In genomic region chr5:159332800-159333563, GRCh38 we compare ENCODE assay signal across 20 cellular contexts. TPM values are rescaled to one million over a fixed set of nuclear protein-coding genes. Genes with fewer than 3 reads are reported as not detected.
A peak's percentile ranks its signal among the peaks of the same experiment; 100 is the strongest.
DNase-seq lines count a peak whose midpoint lies in the region; ATAC-seq and TF ChIP-seq lines count a peak whose summit lies in the region.
"Had no signal": no experiment of that assay in that cellular context is flagged by ENCODE, and none has a peak within 500 bp of the region (broad histone marks: within the 10 kb centered on the region; RNA-seq: fewer than 3 reads in every experiment).

No MANE protein-coding gene starts in this region.

- H3K36me3 Mint-ChIP-seq in activated naive CD4-positive, alpha-beta T cell treated with anti-CD3 and anti-CD28 coated beads, Interleukin-2, amount 10 ng/mL, durations not matched to agents 7 days and 5 days, result peaks cover 10% of the 10 kb centered on the region
- H3K36me3 Mint-ChIP-seq in activated naive CD4-positive, alpha-beta T cell treated with anti-CD3 and anti-CD28 coated beads for 36 hours (ENCODE audit: low read depth), result no peaks in the 10 kb centered on the region

- CTCF ChIA-PET in activated naive CD4-positive, alpha-beta T cell treated with anti-CD3 and anti-CD28 coated beads, Interleukin-2, amount 10 ng/mL, durations not matched to agents 7 days and 5 days (lab: Charles Lee), result interaction anchor here (0.5 to 2.9 kb wide), 6 partner anchors 15 to 632 kb away, joined by 3 to 9 read pairs (median 6); no protein-coding TSS in a partner anchor
- CTCF ChIA-PET in activated naive CD4-positive, alpha-beta T cell treated with anti-CD3 and anti-CD28 coated beads for 36 hours (lab: Charles Lee), result interaction anchor here (0.6 to 1.9 kb wide), 6 partner anchors 9 to 126 kb away, joined by 3 to 7 read pairs (median 3); no protein-coding TSS in a partner anchor

- H3K9me3 Mint-ChIP-seq in activated naive CD4-positive, alpha-beta T cell treated with anti-CD3 and anti-CD28 coated beads, Interleukin-2, amount 10 ng/mL, durations not matched to agents 7 days and 5 days, result peaks cover 10% of the 10 kb centered on the region
- no peaks in the 10 kb centered on the region for H3K9me3 Mint-ChIP-seq in activated naive CD4-positive, alpha-beta T cell treated with anti-CD3 and anti-CD28 coated beads for 36 hours

- peaks cover 68% of the 10 kb centered on the region for H3K4me1 Mint-ChIP-seq in activated naive CD4-positive, alpha-beta T cell treated with anti-CD3 and anti-CD28 coated beads, Interleukin-2, amount 10 ng/mL, durations not matched to agents 7 days and 5 days
- peaks cover 28% of the 10 kb centered on the region for H3K4me1 Mint-ChIP-seq in activated naive CD4-positive, alpha-beta T cell treated with anti-CD3 and anti-CD28 coated beads for 36 hours (ENCODE audit: low read depth)

- intact Hi-C loops in activated naive CD4-positive, alpha-beta T cell treated with anti-CD3 and anti-CD28 coated beads for 36 hours (cut with micrococcal nuclease), result loop anchor here (5.0 kb wide), 6 partner anchors 109 to 674 kb away; partner anchors contain the start of gene TTC1

- no peak overlapping the region for H3K4me3 Mint-ChIP-seq in activated naive CD4-positive, alpha-beta T cell treated with anti-CD3 and anti-CD28 coated beads, Interleukin-2, amount 10 ng/mL, durations not matched to agents 7 days and 5 days
- H3K4me3 Mint-ChIP-seq in activated naive CD4-positive, alpha-beta T cell treated with anti-CD3 and anti-CD28 coated beads for 36 hours, result no peak overlapping the region

- ATAC-seq in HG03442 (IDR thresholded peaks at IDR 0.05; ENCODE audit: unreplicated experiment) (peak; percentile 39), GM21528 (IDR thresholded peaks at IDR 0.05; ENCODE audit: low FRiP score, unreplicated experiment) (no peak)
- ATAC-seq: activated CD8-positive, alpha-beta T cell treated with anti-CD3 and anti-CD28 coated beads, Interleukin-2, amount 10 ng/mL, durations not matched to agents 7 days and 5 days had no signal

- DNase-seq in activated naive CD4-positive, alpha-beta T cell treated with anti-CD3 and anti-CD28 coated beads, Interleukin-2, amount 10 ng/mL, durations not matched to agents 7 days and 5 days, result no peak
- DNase-seq in activated naive CD4-positive, alpha-beta T cell treated with anti-CD3 and anti-CD28 coated beads for 36 hours, result no peak
- DNase-seq in cerebellar cortex (ENCODE audit: low spot score), result peak; percentile 79
- no peak for DNase-seq in GM03348 (ENCODE audit: low spot score)
- DNase-seq in GM20000 (ENCODE audit: low spot score), result no peak
- DNase-seq in DMS153 (lab: John Stamatoyannopoulos, UW), result no peak
- DNase-seq: activated CD8-positive, alpha-beta T cell treated with anti-CD3 and anti-CD28 coated beads, Interleukin-2, amount 10 ng/mL, durations not matched to agents 7 days and 5 days; activated effector memory CD4-positive, alpha-beta T cell treated with Interleukin-2 at 50 U/mL for 16 hours; Calu3; GM23248; Kasumi-1; NCI-H1930; NCI-H69; SIG-M5; stomach had no signal

- peak overlapping the region; percentile 35 for H3K27ac Mint-ChIP-seq in activated naive CD4-positive, alpha-beta T cell treated with anti-CD3 and anti-CD28 coated beads, Interleukin-2, amount 10 ng/mL, durations not matched to agents 7 days and 5 days
- H3K27ac Mint-ChIP-seq in activated naive CD4-positive, alpha-beta T cell treated with anti-CD3 and anti-CD28 coated beads for 36 hours, result no peak overlapping the region
- H3K27ac Mint-ChIP-seq: activated CD8-positive, alpha-beta T cell treated with anti-CD3 and anti-CD28 coated beads, Interleukin-2, amount 10 ng/mL, durations not matched to agents 7 days and 5 days had no signal

- H3K27me3 Mint-ChIP-seq in activated naive CD4-positive, alpha-beta T cell treated with anti-CD3 and anti-CD28 coated beads, Interleukin-2, amount 10 ng/mL, durations not matched to agents 7 days and 5 days, result peaks cover 26% of the 10 kb centered on the region
- H3K27me3 Mint-ChIP-seq in activated naive CD4-positive, alpha-beta T cell treated with anti-CD3 and anti-CD28 coated beads for 36 hours (ENCODE audit: low read depth), result no peaks in the 10 kb centered on the region

- TF ChIP-seq CTCF in GM20000 (IDR thresholded peaks at IDR 0.05; ENCODE audit: extremely low read depth, missing control alignments), result no peak

RNA-seq across cellular contexts. Expression of gene IL12B, which starts 2.7 kb away (rescaled TPM):
- total RNA-seq in activated naive CD4-positive, alpha-beta T cell treated with anti-CD3 and anti-CD28 coated beads for 36 hours, result not detected
- total RNA-seq: A673; activated CD8-positive, alpha-beta T cell treated with anti-CD3 and anti-CD28 coated beads, Interleukin-2, amount 10 ng/mL, durations not matched to agents 7 days and 5 days; Calu3; GM23248; lower leg skin; skeletal muscle tissue; stomach had no signal
